In genomic region chr6:37783831-37784584, GRCh38 we compare ENCODE assay signal across 8 cellular contexts. TPM values are rescaled to one million over a fixed set of nuclear protein-coding genes. Genes with fewer than 3 reads are reported as not detected.
DNase-seq lines count a peak whose midpoint lies in the region; ATAC-seq, FAIRE-seq and TF ChIP-seq lines count a peak whose summit lies in the region.

No MANE protein-coding gene starts in this region.

- H3K27ac Mint-ChIP-seq in activated B cell treated with CpG ODN at 0.5 μM for 24 hours = no peak overlapping the region
- no peak overlapping the region for H3K27ac Mint-ChIP-seq in naive thymus-derived CD4-positive, alpha-beta T cell

- peak overlapping the region; percentile 81 for H3K4me3 Mint-ChIP-seq in activated B cell treated with CpG ODN at 0.5 μM for 24 hours
- peak overlapping the region; percentile 72 to 91 (median 82) for H3K4me3 Mint-ChIP-seq in naive thymus-derived CD4-positive, alpha-beta T cell

- intact Hi-C loops in activated B cell treated with CpG ODN at 0.5 μM for 24 hours (cut with micrococcal nuclease) = no loop called here
- intact Hi-C loops in esophagus squamous epithelium (cut with DNase I) = no loop called here
- intact Hi-C loops in naive thymus-derived CD4-positive, alpha-beta T cell (cut with micrococcal nuclease) = no loop called here
- intact Hi-C loops in vagina (cut with DNase I) = no loop called here

- no peaks in the 10 kb centered on the region for H3K27me3 ChIP-seq in AG04450 (ENCODE audit: control insufficient read depth, insufficient read depth, low read length)
- peaks cover 0 to 15% (median 0%) of the 10 kb centered on the region in 4 donors for H3K27me3 ChIP-seq in esophagus squamous epithelium
- peaks cover 3 to 6% of the 10 kb centered on the region in 2 donors for H3K27me3 ChIP-seq in naive thymus-derived CD4-positive, alpha-beta T cell (ENCODE audit: control insufficient read depth in 2 of 2, insufficient read depth in 2 of 2, low read length in 2 of 2)
- H3K27me3 ChIP-seq in vagina = no peaks in the 10 kb centered on the region

- 6 to 16% methylated on average over 24 to 25 of the region's 38 CpGs for WGBS in esophagus squamous epithelium, 2 donors

- ATAC-seq in activated B cell treated with CpG ODN at 0.5 μM for 24 hours (ENCODE audit: low read depth) = peak; percentile 76
- ATAC-seq in naive thymus-derived CD4-positive, alpha-beta T cell = peak; percentile 55
- ATAC-seq in HG03457 (IDR thresholded peaks at IDR 0.05; ENCODE audit: unreplicated experiment) = no peak

- TF ChIP-seq CTCF in AG04450 (IDR thresholded peaks at IDR 0.05; ENCODE audit: low read depth, low read length) = 0 out of 2 replicates have a peak, but pooled peaks have one; percentile 12
- TF ChIP-seq CTCF in activated B cell treated with CpG ODN at 0.5 μM for 24 hours (IDR thresholded peaks at IDR 0.05) = no peak
- no peak for TF ChIP-seq CTCF in esophagus squamous epithelium (IDR thresholded peaks at IDR 0.05)
- peak in 1 of 3 experiments; percentile 17 for TF ChIP-seq CTCF in vagina (IDR thresholded peaks at IDR 0.05)

- CTCF ChIA-PET in AG04450 (lab: Charles Lee) = interaction anchor here (0.6 to 1.5 kb wide), 8 partner anchors 7 to 622 kb away, joined by 3 to 10 read pairs (median 5); no protein-coding TSS in a partner anchor
- CTCF ChIA-PET in activated B cell treated with CpG ODN at 0.5 μM for 24 hours (lab: Charles Lee) = no interaction called here
- CTCF ChIA-PET in naive thymus-derived CD4-positive, alpha-beta T cell (lab: Charles Lee) = no interaction called here

- H3K4me1 Mint-ChIP-seq in activated B cell treated with CpG ODN at 0.5 μM for 24 hours = peaks cover 19% of the 10 kb centered on the region
- H3K4me1 Mint-ChIP-seq in naive thymus-derived CD4-positive, alpha-beta T cell = peaks cover 16 to 26% (median 18%) of the 10 kb centered on the region in 7 donors

- H3K27ac ChIP-seq in AG04450 (ENCODE audit: low read depth, low read length) = peak overlapping the region; percentile 57
- peak overlapping the region; percentile 36 to 58 (median 44) for H3K27ac ChIP-seq in esophagus squamous epithelium
- no peak overlapping the region for H3K27ac ChIP-seq in naive thymus-derived CD4-positive, alpha-beta T cell (ENCODE audit: low read depth, low read length)
- peak overlapping the region; percentile 43 for H3K27ac ChIP-seq in vagina

- H3K4me1 ChIP-seq in esophagus squamous epithelium = peaks cover 18 to 24% (median 20%) of the 10 kb centered on the region in 3 donors
- peaks cover 7 to 15% of the 10 kb centered on the region in 2 donors for H3K4me1 ChIP-seq in naive thymus-derived CD4-positive, alpha-beta T cell (ENCODE audit: control insufficient read depth in 2 of 2, insufficient read depth in 2 of 2, low read length in 2 of 2)
- peaks cover 20% of the 10 kb centered on the region for H3K4me1 ChIP-seq in vagina

- FAIRE-seq in GM19239 (lab: Jason Lieb, UNC) = peak; percentile 60

- peaks cover 26% of the 10 kb centered on the region for H3K27me3 Mint-ChIP-seq in activated B cell treated with CpG ODN at 0.5 μM for 24 hours
- peaks cover 21 to 47% (median 32%) of the 10 kb centered on the region in 5 donors for H3K27me3 Mint-ChIP-seq in naive thymus-derived CD4-positive, alpha-beta T cell

- H3K36me3 Mint-ChIP-seq in activated B cell treated with CpG ODN at 0.5 μM for 24 hours (ENCODE audit: low read depth) = no peaks in the 10 kb centered on the region
- peaks cover 0 to 4% (median 0%) of the 10 kb centered on the region in 5 donors for H3K36me3 Mint-ChIP-seq in naive thymus-derived CD4-positive, alpha-beta T cell

- no peaks in the 10 kb centered on the region for H3K9me3 ChIP-seq in AG04450 (ENCODE audit: control insufficient read depth, insufficient read depth, low read length)
- no peaks in the 10 kb centered on the region for H3K9me3 ChIP-seq in esophagus squamous epithelium
- H3K9me3 ChIP-seq in naive thymus-derived CD4-positive, alpha-beta T cell (ENCODE audit: control insufficient read depth in 2 of 3, low read length in 3 of 3) = no peaks in the 10 kb centered on the region
- no peaks in the 10 kb centered on the region for H3K9me3 ChIP-seq in vagina

- DNase-seq in AG04450 (ENCODE audit: low read depth, low spot score) (no peak), GM19239 (ENCODE audit: insufficient read length, low spot score) (no peak), activated B cell treated with CpG ODN at 0.5 μM for 24 hours (peak; percentile 19), esophagus squamous epithelium (lab: John Stamatoyannopoulos, UW) (no peak), vagina (ENCODE audit: extremely low spot score in 2 of 2) (no peak), SIG-M5 treated with dmso at 0.1 percent for 504 hours (lab: John Stamatoyannopoulos, UW; ENCODE audit: unreplicated experiment) (no peak)
- peak in 1 of 9 donors; percentile 12 for DNase-seq in naive thymus-derived CD4-positive, alpha-beta T cell

- no peak for TF ChIP-seq POLR2A in esophagus squamous epithelium (IDR thresholded peaks at IDR 0.05)
- no peak for TF ChIP-seq POLR2A in vagina (IDR thresholded peaks at IDR 0.05)

- H3K36me3 ChIP-seq in esophagus squamous epithelium (no peaks in the 10 kb centered on the region), vagina (no peaks in the 10 kb centered on the region)
- H3K36me3 ChIP-seq in naive thymus-derived CD4-positive, alpha-beta T cell (ENCODE audit: control insufficient read depth in 2 of 3, insufficient read depth in 3 of 3, low read length in 3 of 3) = no peaks in the 10 kb centered on the region

- H3K4me3 ChIP-seq in AG04450 (ENCODE audit: low read depth, low read length) (peak overlapping the region; percentile 23), esophagus squamous epithelium (peak overlapping the region; percentile 23 to 68 (median 50)), vagina (peak overlapping the region; percentile 45 to 50)
- peak overlapping the region; percentile 65 for H3K4me3 ChIP-seq in naive thymus-derived CD4-positive, alpha-beta T cell (ENCODE audit: low read length)

- POLR2A ChIA-PET in AG04450 (lab: Yijun Ruan, JAX) = interaction anchor here (0.6 to 0.7 kb wide), 4 partner anchors 35 to 98 kb away, joined by 3 to 9 read pairs (median 4); no protein-coding TSS in a partner anchor
- POLR2A ChIA-PET in activated B cell treated with CpG ODN at 0.5 μM for 24 hours (lab: Charles Lee) = no interaction called here
- POLR2A ChIA-PET in naive thymus-derived CD4-positive, alpha-beta T cell (lab: Charles Lee) = interaction anchor here (0.9 to 2.9 kb wide), 2 partner anchors 35 to 77 kb away, joined by 3 to 12 read pairs; partner anchors contain the start of gene ZFAND3

- H3K9me3 Mint-ChIP-seq in activated B cell treated with CpG ODN at 0.5 μM for 24 hours = no peaks in the 10 kb centered on the region
- no peaks in the 10 kb centered on the region for H3K9me3 Mint-ChIP-seq in naive thymus-derived CD4-positive, alpha-beta T cell

RNA-seq across cellular contexts. Expression of gene ZFAND3, which starts 35.5 kb away (rescaled TPM):
- 15.5 and 29.5 TPM in 2 replicates for polyA plus RNA-seq in AG04450 (2011; rRNA removed)
- polyA minus RNA-seq in AG04450 (2011; rRNA and poly(A)+ RNA removed) = 39.7 and 43.9 TPM in 2 replicates
- total RNA-seq in activated B cell treated with CpG ODN at 0.5 μM for 24 hours (56.3 and 60.1 TPM in 2 replicates), esophagus squamous epithelium (10 to 100 TPM; 15.7 to 23.8 (median 20.9) TPM), vagina (31.2 TPM)
- total RNA-seq in naive thymus-derived CD4-positive, alpha-beta T cell = 10 to 100 TPM; 31.7 to 55.0 (median 42.5) TPM
- 1 to 10 TPM; 3.5 to 4.4 TPM for polyA plus RNA-seq in naive thymus-derived CD4-positive, alpha-beta T cell
